Comparison of ENCODE assay signal across 30 cellular contexts in genomic region chr3:192005989-192006388, GRCh38.
A peak's percentile ranks its signal among the peaks of the same experiment; 100 is the strongest.
DNase-seq lines count a peak whose midpoint lies in the region; ATAC-seq, FAIRE-seq and TF ChIP-seq lines count a peak whose summit lies in the region.
"Had no signal": no experiment of that assay in that cellular context is flagged by ENCODE, and none has a peak within 500 bp of the region (broad histone marks: within the 10 kb centered on the region; RNA-seq: fewer than 3 reads in every experiment).

No MANE protein-coding gene starts in this region.

- peaks cover 7% of the 10 kb centered on the region for H3K4me1 Mint-ChIP-seq in MCF 10A (ENCODE audit: insufficient read depth, unreplicated experiment)
- H3K4me1 Mint-ChIP-seq: activated CD4-positive, alpha-beta T cell treated with anti-CD3 and anti-CD28 coated beads for 36 hours; B cell; nephron progenitor cell had no signal

- H3K27ac Mint-ChIP-seq in MCF 10A (ENCODE audit: low read depth, unreplicated experiment), result peak overlapping the region; percentile 35
- H3K27ac Mint-ChIP-seq: activated CD4-positive, alpha-beta T cell treated with anti-CD3 and anti-CD28 coated beads for 36 hours; activated CD8-positive, alpha-beta T cell treated with anti-CD3 and anti-CD28 coated beads, Interleukin-2, amount 10 ng/mL, durations not matched to agents 7 days and 5 days; activated naive CD4-positive, alpha-beta T cell treated with anti-CD3 and anti-CD28 coated beads, Interleukin-2, amount 50 U/mL, for 72 hours; B cell; CD8-positive, alpha-beta T cell; nephron progenitor cell; T-helper 1 cell treated with Interleukin-12 subunit alpha and Interleukin-12 subunit beta and Interleukin-4 antibody, amounts not matched to agents 30 μg/mL and 1 μg/mL, for 36 hours had no signal

- H3K79me2 ChIP-seq in PC-3 (ENCODE audit: low read length), result no peaks in the 10 kb centered on the region
- no peaks in the 10 kb centered on the region for H3K79me2 ChIP-seq in HepG2 (ENCODE audit: insufficient read depth, low read length)

- H3K4me1 ChIP-seq in breast epithelium (no peaks in the 10 kb centered on the region), PC-3 (ENCODE audit: insufficient read depth, low read length) (no peaks in the 10 kb centered on the region), HepG2 (ENCODE audit: insufficient read depth, low read length) (no peaks in the 10 kb centered on the region)
- H3K4me1 ChIP-seq: colonic mucosa, foreskin keratinocyte, pancreas, testis had no signal

- CTCF ChIA-PET in MCF 10A (lab: Yijun Ruan, JAX) (interaction anchor here (0.6 kb wide), 1 partner anchor 41 kb away, joined by 3 read pairs; no protein-coding TSS in a partner anchor), PC-3 (lab: Charles Lee) (no interaction called here), HepG2 (lab: Yijun Ruan, JAX; ENCODE audit: low intra/inter-chr PET ratio, low total read pairs) (no interaction called here)

- BruUV-seq in MCF 10A (replicated peaks; lab: Mats Ljungman, UMichigan), result no TSS peak
- no TSS peak for BruUV-seq in PC-3 (replicated peaks; lab: Mats Ljungman, UMichigan)
- BruUV-seq in HepG2 (replicated peaks; lab: Mats Ljungman, UMichigan), result no TSS peak

- H3K9ac ChIP-seq in PC-3 (ENCODE audit: low read length) (no peak overlapping the region), HepG2 (ENCODE audit: insufficient read depth, low read depth, low read length) (no peak overlapping the region)
- H3K9ac ChIP-seq: KMS-11 had no signal

- H4K20me1 ChIP-seq in PC-3 (ENCODE audit: low read length) (no peaks in the 10 kb centered on the region), HepG2 (ENCODE audit: insufficient read depth, low read length) (no peaks in the 10 kb centered on the region)

- H3K4me3 ChIP-seq in breast epithelium, result no peak overlapping the region
- no peak overlapping the region for H3K4me3 ChIP-seq in PC-3 (ENCODE audit: low read length)
- no peak overlapping the region for H3K4me3 ChIP-seq in fibroblast of pulmonary artery (replicated peaks; ENCODE audit: low read depth, low read length)
- no peak overlapping the region for H3K4me3 ChIP-seq in HepG2 (replicated peaks in 1 of 3; ENCODE audit: insufficient read depth in 1 of 3, low read depth in 2 of 3, low read length in 3 of 3)
- H3K4me3 ChIP-seq: colonic mucosa, pancreas, SK-N-MC, testis had no signal

- no peaks in the 10 kb centered on the region for H3K9me3 ChIP-seq in breast epithelium
- H3K9me3 ChIP-seq in PC-3 (ENCODE audit: low read length), result no peaks in the 10 kb centered on the region
- H3K9me3 ChIP-seq in HepG2 (ENCODE audit: low read length), result peaks cover 42% of the 10 kb centered on the region
- H3K9me3 ChIP-seq: colonic mucosa, pancreas, testis had no signal

- H3K36me3 ChIP-seq in breast epithelium (no peaks in the 10 kb centered on the region), PC-3 (ENCODE audit: low read depth, low read length) (no peaks in the 10 kb centered on the region), HepG2 (replicated peaks in 1 of 2; ENCODE audit: control insufficient read depth in 1 of 2, insufficient read depth in 2 of 2, low read length in 2 of 2) (no peaks in the 10 kb centered on the region)
- H3K36me3 ChIP-seq: colonic mucosa, pancreas had no signal

- DNase-seq in MCF 10A (ENCODE audit: unreplicated experiment) (no peak), breast epithelium (ENCODE audit: low spot score in 2 of 2) (no peak), PC-3 (peak; percentile 15), fibroblast of pulmonary artery (ENCODE audit: low read depth) (peak; percentile 19), GM10266 (ENCODE audit: extremely low spot score) (no peak), GM19238 (ENCODE audit: insufficient read length, low spot score) (no peak), HepG2 (ENCODE audit: low spot score) (no peak)
- DNase-seq: activated CD4-positive, alpha-beta T cell treated with anti-CD3 and anti-CD28 coated beads for 36 hours; activated CD8-positive, alpha-beta T cell treated with anti-CD3 and anti-CD28 coated beads, Interleukin-2, amount 10 ng/mL, durations not matched to agents 7 days and 5 days; CD8-positive, alpha-beta T cell; colonic mucosa; DMS 273 treated with DMSO at 0.1 percent for 48 hours; foreskin keratinocyte; NCI-H1092 treated with DMSO at 0.1 percent for 48 hours; NCI-H187 treated with DMSO at 0.1 percent for 48 hours; NCI-H526; nephron progenitor cell; pancreas; right cardiac atrium; stimulated activated CD4-positive, alpha-beta T cell treated with anti-CD3 and anti-CD28 coated beads, Interleukin-12 subunit alpha, Interleukin-12 subunit beta, amount 100 ng/mL, for 4 hours; stimulated activated CD4-positive, alpha-beta T cell treated with anti-CD3 and anti-CD28 coated beads, Interleukin-4, amount 100 ng/mL, for 1 hour; testis had no signal

- H3K27ac ChIP-seq in breast epithelium (no peak overlapping the region), PC-3 (ENCODE audit: low read length) (no peak overlapping the region), HepG2 (ENCODE audit: extremely low read length, insufficient read depth, low read length) (no peak overlapping the region)
- H3K27ac ChIP-seq: colonic mucosa, foreskin keratinocyte, KMS-11, pancreas, SK-N-MC, testis had no signal

- H3K36me3 Mint-ChIP-seq in MCF 10A (ENCODE audit: insufficient read depth, unreplicated experiment), result no peaks in the 10 kb centered on the region
- H3K36me3 Mint-ChIP-seq: activated naive CD4-positive, alpha-beta T cell treated with anti-CD3 and anti-CD28 coated beads, Interleukin-2, amount 50 U/mL, for 72 hours; CD8-positive, alpha-beta T cell had no signal

- H3K27me3 ChIP-seq in breast epithelium (no peaks in the 10 kb centered on the region), PC-3 (ENCODE audit: low read length) (no peaks in the 10 kb centered on the region), HepG2 (ENCODE audit: control insufficient read depth in 1 of 2, insufficient read depth in 2 of 2, low read length in 2 of 2) (no peaks in the 10 kb centered on the region)
- H3K27me3 ChIP-seq: colonic mucosa, foreskin keratinocyte, pancreas, testis had no signal

- intact Hi-C loops in MCF 10A (cut with micrococcal nuclease) (no loop called here), breast epithelium (cut with DNase I; ENCODE audit: low total_unique reads) (no loop called here), PC-3 (cut with micrococcal nuclease) (no loop called here), HepG2 (cut with micrococcal nuclease; ENCODE audit: unreplicated experiment) (no loop called here)

- no peaks in the 10 kb centered on the region for H3F3A ChIP-seq in PC-3 (ENCODE audit: low read length, unreplicated experiment)

- no peaks in the 10 kb centered on the region for H3K9me3 Mint-ChIP-seq in MCF 10A (ENCODE audit: unreplicated experiment)
- H3K9me3 Mint-ChIP-seq: nephron progenitor cell; T-helper 1 cell treated with Interleukin-12 subunit alpha and Interleukin-12 subunit beta and Interleukin-4 antibody, amounts not matched to agents 30 μg/mL and 1 μg/mL, for 36 hours had no signal

- no peak for TF ChIP-seq RAD21 in HepG2 (CRISPR knock-in tag; IDR thresholded peaks at IDR 0.05)

- no peak for TF ChIP-seq EP300 in HepG2 (IDR thresholded peaks at IDR 0.05; ENCODE audit: low read depth in 2 of 2, low read length in 2 of 2)
- TF ChIP-seq EP300 in HepG2 (CRISPR knock-in tag; IDR thresholded peaks at IDR 0.05; ENCODE audit: borderline replicate concordance), result no peak

- no peak overlapping the region for H2AFZ ChIP-seq in PC-3 (ENCODE audit: low read length)
- H2AFZ ChIP-seq in HepG2 (ENCODE audit: low read length), result no peak overlapping the region

- no peaks in the 10 kb centered on the region for H3K9me2 ChIP-seq in PC-3 (replicated peaks; ENCODE audit: low read length)

- TF ChIP-seq POLR2A in breast epithelium (IDR thresholded peaks at IDR 0.05), result no peak
- TF ChIP-seq POLR2A in HepG2 (IDR thresholded peaks at IDR 0.05; ENCODE audit: insufficient read depth in 1 of 2, low read depth in 2 of 2, low read length in 2 of 2), result no peak

- ATAC-seq in PC-3 (peak; percentile 72), HG03025 (IDR thresholded peaks at IDR 0.05; ENCODE audit: low FRiP score, unreplicated experiment) (no peak), HepG2 (no peak)
- ATAC-seq: activated CD4-positive, alpha-beta T cell treated with anti-CD3 and anti-CD28 coated beads for 36 hours; activated CD8-positive, alpha-beta T cell treated with anti-CD3 and anti-CD28 coated beads, Interleukin-2, amount 10 ng/mL, durations not matched to agents 7 days and 5 days; activated naive CD4-positive, alpha-beta T cell treated with anti-CD3 and anti-CD28 coated beads, Interleukin-2, amount 50 U/mL, for 72 hours; CD8-positive, alpha-beta T cell; esophagus mucosa; foreskin keratinocyte; pancreas had no signal

- TF ChIP-seq CTCF in MCF 10A (IDR thresholded peaks at IDR 0.05; ENCODE audit: unreplicated experiment) (no peak), breast epithelium (IDR thresholded peaks at IDR 0.05) (no peak), PC-3 (conservative IDR thresholded peaks at IDR 0.05; ENCODE audit: low read depth, low read length) (no peak), fibroblast of pulmonary artery (IDR thresholded peaks at IDR 0.05; ENCODE audit: low read length, missing control alignments) (no peak), GM10266 (IDR thresholded peaks at IDR 0.05; ENCODE audit: control insufficient read depth, insufficient read depth, low read depth, missing control alignments) (no peak), HepG2 (CRISPR knock-in tag; IDR thresholded peaks at IDR 0.05) (no peak)

- H3K4me2 ChIP-seq in PC-3 (ENCODE audit: low read length) (no peak overlapping the region), HepG2 (ENCODE audit: low read depth, low read length) (no peak overlapping the region)
- H3K4me2 ChIP-seq: KMS-11 had no signal

- 0% methylated on average over 1 of the region's 1 CpG for WGBS in HepG2 (ENCODE audit: low lambda C conversion rate)

- H3K4me3 Mint-ChIP-seq in MCF 10A (ENCODE audit: unreplicated experiment), result no peak overlapping the region
- H3K4me3 Mint-ChIP-seq: activated CD4-positive, alpha-beta T cell treated with anti-CD3 and anti-CD28 coated beads for 36 hours; activated CD8-positive, alpha-beta T cell treated with anti-CD3 and anti-CD28 coated beads, Interleukin-2, amount 10 ng/mL, durations not matched to agents 7 days and 5 days; B cell; CD8-positive, alpha-beta T cell; nephron progenitor cell; T-helper 1 cell treated with Interleukin-12 subunit alpha and Interleukin-12 subunit beta and Interleukin-4 antibody, amounts not matched to agents 30 μg/mL and 1 μg/mL, for 36 hours had no signal

- H3K27me3 Mint-ChIP-seq in MCF 10A (ENCODE audit: insufficient read depth, unreplicated experiment), result no peaks in the 10 kb centered on the region
- H3K27me3 Mint-ChIP-seq: activated CD4-positive, alpha-beta T cell treated with anti-CD3 and anti-CD28 coated beads for 36 hours; B cell had no signal

- in situ Hi-C loops in HepG2 (cut with HindIII; ENCODE audit: extremely low pct_ligation_motif_present, low pct_unique_long_range_greater_than_20kb), result no loop called here

- POLR2A ChIA-PET in MCF 10A (lab: Yijun Ruan, JAX) (no interaction called here), PC-3 (lab: Charles Lee; ENCODE audit: unreplicated experiment) (no interaction called here), HepG2 (lab: Yijun Ruan, JAX) (no interaction called here)

- FAIRE-seq in HepG2 (lab: Jason Lieb, UNC), result no peak
- FAIRE-seq: G401.6, pancreas had no signal

TF ChIP-seq in HepG2, 621 proteins besides CTCF, POLR2A, EP300 and RAD21 (continues in another document):
- TF ChIP-seq CEBPG (CRISPR knock-in tag; IDR thresholded peaks at IDR 0.05), result no peak
- no peak for TF ChIP-seq KDM6A (CRISPR knock-in tag; IDR thresholded peaks at IDR 0.05; ENCODE audit: low read depth)
- no peak for TF ChIP-seq KDM5B (CRISPR knock-in tag; IDR thresholded peaks at IDR 0.05; ENCODE audit: borderline replicate concordance)

Comparison
In these comparisons a context has a peak if more than half of its experiments do, and no peak if none do; other contexts are left out.
1. DNase-seq: peak in PC-3 (single experiment) and fibroblast of pulmonary artery (single experiment); none in MCF 10A (single experiment), breast epithelium (0 of 2), GM10266 (single experiment), GM19238 (single experiment) and HepG2 (single experiment).